In genomic region chr10:53276797-53277196, GRCh38 we compare ENCODE assay signal across 27 cellular contexts.
"Had no signal": no experiment of that assay in that cellular context is flagged by ENCODE, and none has a peak within 500 bp of the region (broad histone marks: within the 10 kb centered on the region; RNA-seq: fewer than 3 reads in every experiment).

No MANE protein-coding gene starts in this region.

- H3K4me3 ChIP-seq: left lung, lower lobe of right lung, pancreas, prostate gland, skin epidermis, stomach, testis, thyroid gland, transverse colon, upper lobe of left lung, vagina had no signal

- H3K4me1 ChIP-seq: left lung, lower lobe of right lung, pancreas, prostate gland, stomach, testis, thyroid gland, transverse colon, upper lobe of left lung, vagina had no signal

- H3K9me3 ChIP-seq: lower lobe of right lung, pancreas, prostate gland, testis, thyroid gland, transverse colon, vagina had no signal

- H3K27ac ChIP-seq: left lung, lower lobe of right lung, pancreas, prostate gland, skin epidermis, stomach, testis, thyroid gland, transverse colon, upper lobe of left lung, vagina had no signal

- H3K36me3 ChIP-seq: left lung, lower lobe of right lung, pancreas, prostate gland, stomach, thyroid gland, transverse colon, upper lobe of left lung, vagina had no signal

- DNase-seq: immature natural killer cell; kidney; left colon; left lung; lower lobe of right lung; mammary epithelial cell; mesenchymal stem cell; naive thymus-derived CD8-positive, alpha-beta T cell; nucleus accumbens; pancreas; posterior cingulate gyrus; retina; right cardiac atrium; stimulated activated CD4-positive, alpha-beta T cell treated with anti-CD3 and anti-CD28 coated beads, Interleukin-12 subunit alpha, Interleukin-12 subunit beta, amount 100 ng/mL, for 4 hours; stimulated activated CD4-positive, alpha-beta T cell treated with anti-CD3 and anti-CD28 coated beads, Interleukin-15, amount 100 ng/mL, for 24 hours; stimulated activated CD4-positive, alpha-beta T cell treated with anti-CD3 and anti-CD28 coated beads, Interleukin-2, amount 100 ng/mL, for 24 hours; stimulated activated CD4-positive, alpha-beta T cell treated with anti-CD3 and anti-CD28 coated beads, Interleukin-4, amount 100 ng/mL, for 1 hour; stimulated activated naive B cell treated with anti-CD40 and anti-IgM and Interleukin-4, amounts not matched to agents 10 μg/mL and 1 μg/mL and 100 μg/mL, for 72 hours; stimulated activated naive CD8-positive, alpha-beta T cell treated with anti-CD3 and anti-CD28 coated beads, Interleukin-15, Interleukin-2, amounts not matched to agents 100 U/mL and 50 U/mL, for 24 hours; stomach; testis; thyroid gland; transverse colon; upper lobe of left lung had no signal

- H3K27me3 ChIP-seq: left lung, pancreas, stomach, testis, thyroid gland, transverse colon, upper lobe of left lung, vagina had no signal
